In the genomic region with DNA sequence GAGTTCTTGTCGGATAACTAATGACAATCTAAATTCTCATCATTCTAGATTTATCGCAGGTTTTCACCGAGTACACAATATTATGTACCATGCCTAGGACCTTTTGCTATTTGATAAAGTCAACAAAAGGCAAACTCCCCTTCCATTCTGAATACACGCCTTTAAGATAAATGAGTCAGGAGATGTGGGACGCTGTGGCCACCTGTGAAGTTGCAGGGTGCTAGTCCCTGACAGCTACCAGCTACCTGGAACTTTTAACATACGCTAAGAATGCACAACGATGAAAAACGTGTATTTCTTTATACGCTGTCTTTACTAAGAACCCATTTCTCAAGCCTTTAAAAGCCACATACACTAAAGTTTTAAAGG, we compare ENCODE assay signal across 8 cellular contexts. TPM values are rescaled to one million over a fixed set of nuclear protein-coding genes. Genes with fewer than 3 reads are reported as not detected.
DNase-seq lines count a peak whose midpoint lies in the region; ATAC-seq and TF ChIP-seq lines count a peak whose summit lies in the region.

No MANE protein-coding gene starts in this region.

- no peak overlapping the region for H4K8ac ChIP-seq in mesenchymal stem cell (ENCODE audit: low read length)

- H3K23ac ChIP-seq in mesenchymal stem cell (ENCODE audit: low read length in 2 of 2): peak overlapping the region in 1 of 2 experiments; percentile 96

- no peak for TF ChIP-seq CTCF in astrocyte of the cerebellum (IDR thresholded peaks at IDR 0.05; ENCODE audit: low read depth, low read length, missing control alignments)
- no peak for TF ChIP-seq CTCF in vagina (IDR thresholded peaks at IDR 0.05)

- no peak for ATAC-seq in HG02623 (IDR thresholded peaks at IDR 0.05; ENCODE audit: unreplicated experiment)

- H3K4ac ChIP-seq in mesenchymal stem cell (ENCODE audit: low read depth in 1 of 2, low read length in 2 of 2): no peak overlapping the region

- no peak overlapping the region for H2BK12ac ChIP-seq in mesenchymal stem cell (ENCODE audit: low read length in 2 of 2)

- H3K4me2 ChIP-seq in mesenchymal stem cell (ENCODE audit: low read length, poor library complexity, severe bottlenecking): peak overlapping the region; percentile 96

- no peak overlapping the region for H4K91ac ChIP-seq in mesenchymal stem cell (ENCODE audit: low read length)

- H3K27ac ChIP-seq in mesenchymal stem cell (ENCODE audit: low read length, poor library complexity, severe bottlenecking) (no peak overlapping the region), vagina (peak overlapping the region; percentile 39)

- H3K27me3 ChIP-seq in mesenchymal stem cell (ENCODE audit: control insufficient read depth in 1 of 2, insufficient read depth in 1 of 2, low read length in 2 of 2) (peaks cover 0 to 5% of the 10 kb centered on the region in 2 experiments), vagina (no peaks in the 10 kb centered on the region)

- H3K4me1 ChIP-seq in mesenchymal stem cell (ENCODE audit: control insufficient read depth, insufficient read depth, low read depth, low read length) (peaks cover 2% of the 10 kb centered on the region), vagina (peaks cover 14% of the 10 kb centered on the region)

- WGBS in mesenchymal stem cell: 42% methylated on average over 4 of the region's 9 CpGs

- no peak overlapping the region for H3K14ac ChIP-seq in mesenchymal stem cell (ENCODE audit: low read length in 2 of 2)

- H2BK120ac ChIP-seq in mesenchymal stem cell (ENCODE audit: low read depth, low read length): no peak overlapping the region

- no peak overlapping the region for H2AK5ac ChIP-seq in mesenchymal stem cell (ENCODE audit: low read length, severe bottlenecking)

- DNase-seq in stimulated activated CD4-positive, alpha-beta T cell treated with anti-CD3 and anti-CD28 coated beads, Interleukin-12 subunit alpha, Interleukin-12 subunit beta, amount 100 ng/mL, for 4 hours: peak; percentile 7
- DNase-seq in stimulated activated CD4-positive, alpha-beta T cell treated with anti-CD3 and anti-CD28 coated beads, Interleukin-2, amount 100 ng/mL, for 48 hours: no peak
- no peak for DNase-seq in astrocyte of the cerebellum (ENCODE audit: low read depth)
- no peak for DNase-seq in mesenchymal stem cell
- no peak for DNase-seq in vagina (ENCODE audit: extremely low spot score in 2 of 2)
- DNase-seq in effector CD4-positive, alpha-beta T cell: no peak
- no peak for DNase-seq in hippocampal formation (lab: John Stamatoyannopoulos, UW)

- peak overlapping the region; percentile 59 for H3K4me3 ChIP-seq in astrocyte of the cerebellum (ENCODE audit: low read depth, low read length)
- H3K4me3 ChIP-seq in mesenchymal stem cell (ENCODE audit: insufficient read depth in 1 of 2, low read depth in 1 of 2, low read length in 2 of 2): peak overlapping the region; percentile 84 to 95
- H3K4me3 ChIP-seq in vagina: peak overlapping the region; percentile 64 to 87

- H3K36me3 ChIP-seq in mesenchymal stem cell (ENCODE audit: control insufficient read depth in 1 of 2, insufficient read depth in 2 of 2, low read depth in 1 of 2, low read length in 2 of 2): peaks cover 0 to 21% of the 10 kb centered on the region in 2 experiments
- no peaks in the 10 kb centered on the region for H3K36me3 ChIP-seq in vagina

- peak overlapping the region; percentile 44 for H2BK15ac ChIP-seq in mesenchymal stem cell (ENCODE audit: low read depth, poor library complexity, severe bottlenecking)

- no peak overlapping the region for H2BK5ac ChIP-seq in mesenchymal stem cell (ENCODE audit: low read depth, low read length, poor library complexity, severe bottlenecking)

- peak overlapping the region; percentile 85 for H3K9ac ChIP-seq in mesenchymal stem cell (ENCODE audit: low read length)

- no peak for TF ChIP-seq POLR2A in vagina (IDR thresholded peaks at IDR 0.05)

- intact Hi-C loops in vagina (cut with DNase I): no loop called here

- H3K18ac ChIP-seq in mesenchymal stem cell (ENCODE audit: low read depth in 1 of 2, low read length in 2 of 2): peak overlapping the region in 1 of 2 experiments; percentile 37

- no peak overlapping the region for H2AFZ ChIP-seq in mesenchymal stem cell (ENCODE audit: low read depth, low read length)

- in situ Hi-C loops in astrocyte of the cerebellum (cut with HindIII; ENCODE audit: low sequenced_read_pairs): no loop called here

- H3K9me3 ChIP-seq in mesenchymal stem cell (ENCODE audit: control insufficient read depth, low read length) (no peaks in the 10 kb centered on the region), vagina (no peaks in the 10 kb centered on the region)

- peaks cover 22% of the 10 kb centered on the region for H3K79me1 ChIP-seq in mesenchymal stem cell (replicated peaks; ENCODE audit: low read length, poor library complexity, severe bottlenecking)

RNA-seq across cellular contexts. Expression of gene MDM1, which starts 0.7 kb away (rescaled TPM):
- 4.2 TPM for polyA plus RNA-seq in mesenchymal stem cell (2013, experiment 1 of 2)
- polyA plus RNA-seq in mesenchymal stem cell (2013, experiment 2 of 2): 4.4 TPM
- total RNA-seq in vagina: 30.0 TPM
